1 cellular context compared by ENCODE assay signal in genomic region chr12:122357536-122357935, GRCh38.
DNase-seq lines count a peak whose midpoint lies in the region; ATAC-seq and TF ChIP-seq lines count a peak whose summit lies in the region.
"Not testable (repeated sequence)": the region's sequence is repeated elsewhere in the genome, so short reads cannot be mapped to it uniquely, and the experiment has no call there.

No MANE protein-coding gene starts in this region.

- peaks cover 12 to 59% of the 10 kb centered on the region in 2 donors for H3K36me3 ChIP-seq in gastrocnemius medialis

- H3K4me1 ChIP-seq in gastrocnemius medialis = peaks cover 7 to 14% of the 10 kb centered on the region in 2 donors

- H3K27me3 ChIP-seq in gastrocnemius medialis = not testable (repeated sequence)

- not testable (repeated sequence) for TF ChIP-seq CTCF in gastrocnemius medialis (IDR thresholded peaks at IDR 0.05 in 4 of 5, conservative IDR thresholded peaks at IDR 0.05 in 1 of 5)

- peak overlapping the region in 3 of 4 donors; percentile 39 to 77 (median 51) for H3K27ac ChIP-seq in gastrocnemius medialis

- not testable (repeated sequence) for DNase-seq in gastrocnemius medialis

- ATAC-seq in gastrocnemius medialis = not testable (repeated sequence)

- intact Hi-C loops in gastrocnemius medialis (cut with DNase I; ENCODE audit: low total_unique reads) = not testable (repeated sequence)

- not testable (repeated sequence) for TF ChIP-seq POLR2A in gastrocnemius medialis (IDR thresholded peaks at IDR 0.05)

- H3K4me3 ChIP-seq in gastrocnemius medialis = not testable (repeated sequence)

- in situ Hi-C loops in gastrocnemius medialis (cut with MboI; ENCODE audit: low sequenced_read_pairs in 4 of 4) = not testable (repeated sequence)

- not testable (repeated sequence) for H3K9me3 ChIP-seq in gastrocnemius medialis
